ENCODE assay signal across 24 cellular contexts in the genomic region with DNA sequence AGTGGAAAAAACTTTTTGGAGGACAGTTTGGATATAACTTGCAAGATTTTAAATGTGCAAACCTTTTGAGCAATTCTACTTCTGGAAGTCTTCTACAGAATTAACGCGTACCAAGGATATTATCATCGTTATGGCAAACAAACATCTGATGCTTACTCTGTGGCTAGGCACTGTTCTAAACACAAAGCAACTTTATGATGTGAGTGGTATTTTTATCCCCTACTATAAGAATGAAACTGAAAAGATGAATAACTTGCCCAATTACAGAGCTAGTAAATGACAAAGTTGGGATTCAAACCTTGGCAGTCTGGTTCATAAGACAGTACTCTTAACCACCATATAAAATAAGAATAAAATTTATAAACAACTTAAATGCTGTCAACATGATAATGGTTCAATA. TPM values are rescaled to one million over a fixed set of nuclear protein-coding genes. Genes with fewer than 3 reads are reported as not detected.
"Had no signal": no experiment of that assay in that cellular context is flagged by ENCODE, and none has a peak within 500 bp of the region (broad histone marks: within the 10 kb centered on the region; RNA-seq: fewer than 3 reads in every experiment).

No MANE protein-coding gene starts in this region.

- H3K36me3 ChIP-seq: ascending aorta, colonic mucosa, neutrophil, pancreas, right lobe of liver, thoracic aorta, upper lobe of left lung, WERI-Rb-1 had no signal

- DNase-seq: activated CD4-positive, alpha-beta T cell treated with anti-CD3 and anti-CD28 coated beads for 1 hour; activated CD4-positive, alpha-beta T cell treated with anti-CD3 and anti-CD28 coated beads, Interleukin-2, amount 50 U/mL, for 4 hours; activated gamma-delta T cell; colonic mucosa; foreskin melanocyte; glutamatergic neuron; hypothalamus; islet precursor cell; pancreas; right lobe of liver; small intestine; stimulated activated CD4-positive, alpha-beta T cell treated with anti-CD3 and anti-CD28 coated beads, Interleukin-4, amount 100 ng/mL, for 1 hour; upper lobe of left lung; WERI-Rb-1 had no signal

- ATAC-seq: left lobe of liver; natural killer cell treated with Interleukin-12 subunit alpha and Interleukin-12 subunit beta and Interleukin-15 and Interleukin-18, amount 100 ng/mL, for 72 hours; right lobe of liver had no signal

- H3K27me3 ChIP-seq: ascending aorta, colonic mucosa, neutrophil, right lobe of liver, upper lobe of left lung had no signal

- H3K9me3 ChIP-seq: ascending aorta, colonic mucosa, neutrophil, pancreas, right lobe of liver, thoracic aorta, upper lobe of left lung had no signal

- H3K4me1 ChIP-seq: colonic mucosa, right lobe of liver, upper lobe of left lung had no signal

- H3K4me3 ChIP-seq: ascending aorta, colonic mucosa, lung, pancreas, right lobe of liver, thoracic aorta, upper lobe of left lung had no signal

RNA-seq across cellular contexts. Expression of gene ASZ1, which starts 15.8 kb away (rescaled TPM):
- total RNA-seq: activated CD8-positive, alpha-beta memory T cell treated with anti-CD3 and anti-CD28 coated beads for 36 hours; ascending aorta; colonic mucosa; epithelial cell of proximal tubule; left lobe of liver; natural killer cell treated with Interleukin-12 subunit alpha and Interleukin-12 subunit beta and Interleukin-15 and Interleukin-18, amount 100 ng/mL, for 72 hours; pancreas; pulmonary artery endothelial cell; right lobe of liver; thoracic aorta; upper lobe of left lung had no signal
- polyA plus RNA-seq: adipose tissue, pancreas, small intestine had no signal
